ENCODE assay signal across 10 cellular contexts in the genomic region with DNA sequence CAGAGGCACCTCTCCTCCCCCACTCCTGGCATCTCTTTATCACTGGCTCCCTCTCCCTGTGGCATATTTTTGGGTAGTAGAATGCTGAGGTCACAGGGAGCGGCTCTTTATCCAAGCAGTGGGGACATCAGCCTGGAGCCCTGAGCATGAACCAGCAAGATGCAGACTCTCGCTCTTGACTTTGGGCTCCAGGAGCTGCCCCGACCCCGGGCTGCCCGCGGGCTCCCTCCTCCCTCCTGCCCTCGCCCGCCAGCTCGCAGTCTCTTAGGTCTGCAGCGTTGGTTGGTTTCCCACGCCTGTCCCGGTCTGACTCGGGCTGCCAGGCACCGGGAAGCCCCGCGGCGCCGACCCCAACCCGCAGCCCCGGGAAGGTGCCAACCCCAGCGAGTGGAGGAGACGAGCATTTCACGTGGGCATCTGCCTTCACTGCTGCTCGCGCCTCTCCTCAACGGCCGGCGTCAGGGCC. TPM values are rescaled to one million over a fixed set of nuclear protein-coding genes. Genes with fewer than 3 reads are reported as not detected.
DNase-seq lines count a peak whose midpoint lies in the region; ATAC-seq, FAIRE-seq and TF ChIP-seq lines count a peak whose summit lies in the region.
"Had no signal": no experiment of that assay in that cellular context is flagged by ENCODE, and none has a peak within 500 bp of the region (broad histone marks: within the 10 kb centered on the region; RNA-seq: fewer than 3 reads in every experiment).

No MANE protein-coding gene starts in this region.

- FAIRE-seq in endothelial cell of umbilical vein (lab: Jason Lieb, UNC), result peak; percentile 33

- POLR2A ChIA-PET in endothelial cell of umbilical vein (lab: Charles Lee), result no interaction called here

- dilution Hi-C loops in endothelial cell of umbilical vein (cut with MboI; ENCODE audit: extremely low pct_ligation_motif_present, low sequenced_read_pairs), result no loop called here

- H3K9me3 Mint-ChIP-seq in type B pancreatic cell, result no peaks in the 10 kb centered on the region
- H3K9me3 Mint-ChIP-seq: central memory CD8-positive, alpha-beta T cell had no signal

- H3K4me3 Mint-ChIP-seq in type B pancreatic cell, result peak overlapping the region; percentile 71
- H3K4me3 Mint-ChIP-seq: central memory CD8-positive, alpha-beta T cell had no signal

- H3K36me3 Mint-ChIP-seq in type B pancreatic cell, result no peaks in the 10 kb centered on the region

- CTCF ChIA-PET in endothelial cell of umbilical vein (lab: Charles Lee), result interaction anchor here (1.5 kb wide), 1 partner anchor 47 kb away, joined by 5 read pairs; no protein-coding TSS in a partner anchor

- no peak overlapping the region for H2AFZ ChIP-seq in endothelial cell of umbilical vein (ENCODE audit: low read depth, low read length)

- no peaks in the 10 kb centered on the region for H3K9me3 ChIP-seq in endothelial cell of umbilical vein (replicated peaks; ENCODE audit: control insufficient read depth, insufficient read depth, low read length)
- H3K9me3 ChIP-seq in lung (ENCODE audit: control insufficient read depth in 2 of 2, insufficient read depth in 1 of 2, low read length in 1 of 2), result no peaks in the 10 kb centered on the region

- H3K36me3 ChIP-seq in endothelial cell of umbilical vein (ENCODE audit: control insufficient read depth in 2 of 2, extremely low read depth in 1 of 2, insufficient read depth in 2 of 2, low read length in 2 of 2), result no peaks in the 10 kb centered on the region
- H3K36me3 ChIP-seq in lung (ENCODE audit: control insufficient read depth in 2 of 2, insufficient read depth in 2 of 2, low read length in 2 of 2), result no peaks in the 10 kb centered on the region

- intact Hi-C loops in endothelial cell of umbilical vein (cut with micrococcal nuclease), result loop anchor here (5.0 kb wide), 1 partner anchor 162 kb away; no protein-coding TSS in a partner anchor

- peak overlapping the region in 1 of 3 experiments; percentile 5 for H3K4me3 ChIP-seq in endothelial cell of umbilical vein (replicated peaks in 1 of 3; ENCODE audit: insufficient read depth in 1 of 3, low read depth in 1 of 3, low read length in 3 of 3)
- H3K4me3 ChIP-seq in lung, result peak overlapping the region; percentile 28

- no peak for TF ChIP-seq POLR2A in endothelial cell of umbilical vein (IDR thresholded peaks at IDR 0.05; ENCODE audit: low read depth, low read length)

- TF ChIP-seq CTCF in endothelial cell of umbilical vein (IDR thresholded peaks at IDR 0.05; ENCODE audit: extremely low read depth in 1 of 2, insufficient read depth in 1 of 2, low read depth in 1 of 2, low read length in 2 of 2) (no peak), lung (IDR thresholded peaks at IDR 0.05; ENCODE audit: control extremely low read depth, extremely low read depth) (no peak), type B pancreatic cell (conservative IDR thresholded peaks at IDR 0.05) (no peak), GM13977 (IDR thresholded peaks at IDR 0.05; ENCODE audit: extremely low read depth, insufficient read depth, missing control alignments) (no peak)

- peaks cover 63% of the 10 kb centered on the region for H3K27me3 Mint-ChIP-seq in type B pancreatic cell

- WGBS in lung, 2 donors, result 3 to 4% methylated on average over 27 to 28 of the region's 28 CpGs

- no peaks in the 10 kb centered on the region for H3K9me1 ChIP-seq in endothelial cell of umbilical vein (replicated peaks; ENCODE audit: control insufficient read depth, extremely low read depth, insufficient read depth, low read length)

- BruUV-seq in endothelial cell of umbilical vein (replicated peaks; lab: Mats Ljungman, UMichigan), result no TSS peak

- no peaks in the 10 kb centered on the region for H3K79me2 ChIP-seq in endothelial cell of umbilical vein (ENCODE audit: control insufficient read depth, insufficient read depth, low read length)

- no peak overlapping the region for H3K27ac ChIP-seq in endothelial cell of umbilical vein (ENCODE audit: insufficient read depth, low read depth, low read length)
- no peak overlapping the region for H3K27ac ChIP-seq in lung (ENCODE audit: low read depth in 1 of 2, low read length in 1 of 2)

- H3K27me3 ChIP-seq in endothelial cell of umbilical vein (ENCODE audit: control insufficient read depth in 2 of 2, insufficient read depth in 2 of 2, low read length in 2 of 2) (peaks cover 5 to 19% of the 10 kb centered on the region in 2 experiments), lung (ENCODE audit: control insufficient read depth, insufficient read depth) (peaks cover 3% of the 10 kb centered on the region)

- H3K27ac Mint-ChIP-seq in type B pancreatic cell, result no peak overlapping the region

- no peak overlapping the region for H3K9ac ChIP-seq in endothelial cell of umbilical vein (replicated peaks; ENCODE audit: extremely low read depth, insufficient read depth, low read length)

- in situ Hi-C loops in GM13977 (cut with MboI; ENCODE audit: low pct_unique_long_range_greater_than_20kb, low sequenced_read_pairs, unreplicated experiment), result no loop called here

- peaks cover 4% of the 10 kb centered on the region for H3K4me1 ChIP-seq in endothelial cell of umbilical vein (ENCODE audit: control insufficient read depth, extremely low read depth, insufficient read depth, low read length)
- H3K4me1 ChIP-seq in lung (ENCODE audit: control insufficient read depth in 2 of 2, insufficient read depth in 2 of 2, low read length in 2 of 2), result peaks cover 0 to 14% of the 10 kb centered on the region in 2 donors

- peaks cover 4% of the 10 kb centered on the region for H4K20me1 ChIP-seq in endothelial cell of umbilical vein (replicated peaks; ENCODE audit: control insufficient read depth, extremely low read depth, insufficient read depth, low read length)

- DNase-seq in NCI-H345 (lab: John Stamatoyannopoulos, UW), result peak; percentile 25
- DNase-seq in NCI-H345 treated with DMSO at 0.1 percent for 48 hours (lab: John Stamatoyannopoulos, UW; ENCODE audit: unreplicated experiment), result no peak
- peak; percentile 7 for DNase-seq in endothelial cell of umbilical vein (ENCODE audit: low read depth, low spot score)
- no peak for DNase-seq in lung (ENCODE audit: low spot score)
- no peak for DNase-seq in type B pancreatic cell (ENCODE audit: extremely low spot score, unreplicated experiment)
- no peak for DNase-seq in GM13977 (ENCODE audit: low spot score)
- no peak for DNase-seq in hippocampal formation (lab: John Stamatoyannopoulos, UW)

- no peak overlapping the region for H3K4me2 ChIP-seq in endothelial cell of umbilical vein (ENCODE audit: insufficient read depth, low read length)

- H3K4me1 Mint-ChIP-seq in type B pancreatic cell (ENCODE audit: unreplicated experiment), result no peaks in the 10 kb centered on the region
- H3K4me1 Mint-ChIP-seq: central memory CD8-positive, alpha-beta T cell had no signal

- no peak for ATAC-seq in lung (ENCODE audit: insufficient read depth, low FRiP score)
- no peak for ATAC-seq in HG02884 (IDR thresholded peaks at IDR 0.05; ENCODE audit: unreplicated experiment)

TF ChIP-seq in endothelial cell of umbilical vein, 7 proteins besides CTCF, POLR2A, EP300 and RAD21:
- TF ChIP-seq FOS (IDR thresholded peaks at IDR 0.05; ENCODE audit: borderline replicate concordance, insufficient read depth, low read length) (no peak), EZH2 (IDR thresholded peaks at IDR 0.05; ENCODE audit: borderline replicate concordance, low read depth, low read length, severe bottlenecking) (peak; percentile 62)

RNA-seq across cellular contexts. Expression of a gene that starts 1.3 kb away (rescaled TPM):
- total RNA-seq in endothelial cell of umbilical vein, result 0.07 TPM in 1 of 2 replicates, not detected in the other
- polyA plus RNA-seq in endothelial cell of umbilical vein, result 0.04 TPM in 1 of 2 replicates, not detected in the other
- 0.03 TPM in 2 replicates for polyA plus RNA-seq in endothelial cell of umbilical vein (2011; cell fraction: cytosol; rRNA removed)
- 0.04 TPM in 1 of 2 replicates, not detected in the other for polyA plus RNA-seq in endothelial cell of umbilical vein (2011; cell fraction: nucleus; rRNA removed)
- 0.05 and 0.12 TPM in 2 replicates for polyA plus RNA-seq in endothelial cell of umbilical vein (2012)
- polyA minus RNA-seq in endothelial cell of umbilical vein, result not detected in 2 replicates
- polyA minus RNA-seq in endothelial cell of umbilical vein (2011; cell fraction: cytosol; rRNA and poly(A)+ RNA removed), result not detected
- not detected in 2 replicates for polyA minus RNA-seq in endothelial cell of umbilical vein (2011; cell fraction: nucleus; rRNA and poly(A)+ RNA removed)
- total RNA-seq in lung, result 1 to 10 TPM in 1 of 2 donors, under 1 TPM in 1; 0.15 to 2.3 TPM
- under 1 TPM; 0.05 to 0.10 TPM for polyA plus RNA-seq in lung
- total RNA-seq in type B pancreatic cell (ENCODE audit: low replicate concordance), result 0.07 and 0.85 TPM in 2 replicates
- total RNA-seq: RPMI7951 had no signal

Comparison
In these comparisons a context has a peak if more than half of its experiments do, and no peak if none do; other contexts are left out.
1. DNase-seq: peak in NCI-H345 (single experiment) and endothelial cell of umbilical vein (single experiment); none in NCI-H345 treated with DMSO at 0.1 percent for 48 hours (single experiment), lung (single experiment), type B pancreatic cell (single experiment), GM13977 (single experiment) and hippocampal formation (0 of 2).